Comparison of ENCODE assay signal across 8 cellular contexts in the genomic region with DNA sequence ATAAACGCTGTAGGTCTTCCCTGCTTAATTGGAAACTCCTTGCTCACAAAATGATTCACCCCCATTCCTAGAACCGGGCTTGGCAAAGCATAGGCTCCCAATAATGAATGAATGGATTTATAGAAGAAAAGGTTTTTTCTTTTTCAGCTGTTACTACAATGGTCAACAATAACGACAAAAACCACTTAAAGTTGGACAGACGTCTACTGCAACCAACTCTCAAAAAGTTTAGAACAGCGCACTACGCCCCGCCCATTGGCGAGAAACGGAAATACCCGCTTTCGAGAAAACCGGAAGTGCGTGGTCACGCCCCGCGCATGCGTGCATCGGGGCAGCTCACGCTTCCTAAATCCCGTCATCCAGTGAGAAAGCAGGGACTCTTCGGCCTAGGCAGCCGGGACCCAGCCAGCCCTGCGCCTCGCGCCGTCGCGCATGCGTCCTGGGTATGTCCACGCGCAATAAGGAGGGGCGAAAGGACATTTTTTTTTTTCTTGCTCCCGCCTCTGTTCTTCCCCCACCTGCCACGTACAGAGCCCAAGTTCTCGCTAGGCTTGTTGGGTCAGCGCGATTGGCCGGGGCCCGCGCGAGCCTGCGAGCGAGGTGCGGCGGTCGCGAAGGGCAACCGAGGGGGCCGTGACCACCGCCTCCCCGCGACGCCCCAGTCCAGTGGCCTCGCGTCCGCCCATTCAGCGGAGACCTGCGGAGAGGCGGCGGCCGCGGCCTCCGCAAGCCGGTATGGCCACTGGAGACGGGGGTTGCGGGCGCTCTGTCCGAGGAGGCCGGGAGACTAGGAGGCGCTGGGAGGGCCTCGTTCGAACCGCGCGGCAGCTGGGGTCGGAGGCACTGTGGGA. TPM values are rescaled to one million over a fixed set of nuclear protein-coding genes. Genes with fewer than 3 reads are reported as not detected.
DNase-seq lines count a peak whose midpoint lies in the region; ATAC-seq and TF ChIP-seq lines count a peak whose summit lies in the region.

A gene (plus strand): TSS at position 506 of the 851 bp plus-strand sequence. CDS start 4,192 bp downstream, outside the sequence.

- H3K27ac ChIP-seq in temporal lobe (ENCODE audit: low read depth, low read length), result peak within 1 kb of the TSS; percentile 73

- ATAC-seq in HG02623 (IDR thresholded peaks at IDR 0.05; ENCODE audit: unreplicated experiment), result peak; percentile 93

- POLR2A ChIA-PET in GM10248 (lab: Yijun Ruan, JAX), result interaction anchor here (0.6 kb wide), 1 partner anchor 21 kb away, joined by 3 read pairs; no protein-coding TSS in a partner anchor

- peak; percentile 99 for DNase-seq in GM10248 (ENCODE audit: extremely low spot score)
- peak; percentile 97 for DNase-seq in NCI-H1105 (lab: John Stamatoyannopoulos, UW)
- DNase-seq in SKM-1 treated with dmso at 0.1 percent for 144 hours (lab: John Stamatoyannopoulos, UW; ENCODE audit: unreplicated experiment), result peak; percentile 95
- DNase-seq in glomerular endothelial cell (ENCODE audit: extremely low read depth, low read depth, low spot score), result peak; percentile 93
- peak; percentile 93 for DNase-seq in occipital lobe (lab: John Stamatoyannopoulos, UW)

- H3K36me3 Mint-ChIP-seq in activated naive CD8-positive, alpha-beta T cell, result peaks cover 13% of the 10 kb centered on the region

- CTCF ChIA-PET in GM10248 (lab: Yijun Ruan, JAX), result interaction anchor here (0.8 to 2.9 kb wide), 12 partner anchors 10 to 864 kb away, joined by 3 to 11 read pairs (median 4); a partner anchor contains a TSS

- no peak for TF ChIP-seq CTCF in GM10248 (IDR thresholded peaks at IDR 0.05; ENCODE audit: control extremely low read depth, extremely low read depth, low read depth, missing control alignments)

- H3K4me1 Mint-ChIP-seq in activated naive CD8-positive, alpha-beta T cell (ENCODE audit: low read depth), result peaks cover 42% of the 10 kb centered on the region

- peak within 1 kb of the TSS; percentile 88 for H3K4me3 Mint-ChIP-seq in activated naive CD8-positive, alpha-beta T cell

- H3K27me3 Mint-ChIP-seq in activated naive CD8-positive, alpha-beta T cell, result peaks cover 6% of the 10 kb centered on the region

- H3K9me3 Mint-ChIP-seq in activated naive CD8-positive, alpha-beta T cell (ENCODE audit: low read depth), result no peaks in the 10 kb centered on the region

- H3K27ac Mint-ChIP-seq in activated naive CD8-positive, alpha-beta T cell, result peak within 1 kb of the TSS; percentile 90

RNA-seq across cellular contexts. Expression of the gene that starts here (rescaled TPM):
- total RNA-seq in glomerular endothelial cell (126 and 127 TPM in 2 replicates), occipital lobe (64.3 TPM), temporal lobe (43.3 TPM)

Comparison
In these comparisons a context has a peak if more than half of its experiments do, and no peak if none do; other contexts are left out.
1. Peak in every context shown above with its lines: DNase-seq, ATAC-seq and H3K27ac ChIP-seq.